In the genomic region with DNA sequence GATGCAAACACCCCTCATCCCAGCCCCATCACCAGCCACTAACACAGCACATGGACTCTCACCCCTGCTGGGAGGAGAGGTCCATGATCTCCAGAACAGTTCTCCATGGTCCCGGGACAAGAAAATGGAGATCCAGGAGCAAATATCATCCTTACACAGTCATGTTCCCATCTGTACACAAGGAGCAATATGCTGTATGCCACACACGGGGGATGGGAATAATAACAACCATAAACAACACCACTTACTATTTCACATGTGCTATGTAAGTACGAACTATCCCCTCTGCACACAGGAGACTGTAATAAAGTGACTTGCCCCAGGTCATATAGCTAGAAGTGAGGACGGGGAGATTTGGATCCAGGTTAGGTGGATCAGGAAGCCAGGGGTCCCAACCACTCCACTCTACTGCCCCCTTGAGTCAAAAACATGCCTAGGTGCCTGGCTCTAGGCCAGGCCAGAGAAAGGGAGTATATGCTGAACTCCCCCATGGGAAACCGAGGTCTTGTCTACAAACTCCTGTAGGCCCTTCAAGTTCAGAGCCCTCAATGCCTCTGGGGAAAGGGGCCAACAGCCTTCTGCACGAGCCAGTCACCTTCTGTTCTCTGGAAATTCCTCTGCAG, we compare ENCODE assay signal across 8 cellular contexts. TPM values are rescaled to one million over a fixed set of nuclear protein-coding genes. Genes with fewer than 3 reads are reported as not detected.
DNase-seq lines count a peak whose midpoint lies in the region; ATAC-seq, FAIRE-seq and TF ChIP-seq lines count a peak whose summit lies in the region.

No MANE protein-coding gene starts in this region.

- no peaks in the 10 kb centered on the region for H3K36me3 Mint-ChIP-seq in CD4-positive, alpha-beta T cell (ENCODE audit: low read depth)

- POLR2A ChIA-PET in CD4-positive, alpha-beta T cell (lab: Charles Lee), result interaction anchor here (0.9 kb wide), 1 partner anchor 16 kb away, joined by 3 read pairs; no protein-coding TSS in a partner anchor

- no peak for ATAC-seq in CD4-positive, alpha-beta T cell (ENCODE audit: poor library complexity)
- peak in 3 of 4 donors; percentile 59 to 80 (median 62) for ATAC-seq in pancreas

- H3K27ac Mint-ChIP-seq in CD4-positive, alpha-beta T cell, result no peak overlapping the region

- H3K4me3 ChIP-seq in SJCRH30 (no peak overlapping the region), esophagus muscularis mucosa (no peak overlapping the region), pancreas (no peak overlapping the region)

- no peaks in the 10 kb centered on the region for H3K36me3 ChIP-seq in SJCRH30
- H3K36me3 ChIP-seq in esophagus muscularis mucosa, result no peaks in the 10 kb centered on the region
- no peaks in the 10 kb centered on the region for H3K36me3 ChIP-seq in pancreas

- H3K9me3 ChIP-seq in CD4-positive, alpha-beta T cell (ENCODE audit: control insufficient read depth, low read length), result no peaks in the 10 kb centered on the region
- H3K9me3 ChIP-seq in SJCRH30 (replicated peaks) (no peaks in the 10 kb centered on the region), esophagus muscularis mucosa (no peaks in the 10 kb centered on the region), pancreas (no peaks in the 10 kb centered on the region)

- peak in 1 of 10 experiments; percentile 7 for DNase-seq in CD4-positive, alpha-beta T cell
- peak; percentile 31 for DNase-seq in H54 (ENCODE audit: insufficient read length, low spot score)
- DNase-seq in SJCRH30, result peak; percentile 47 to 70
- DNase-seq in esophagus muscularis mucosa (ENCODE audit: extremely low spot score), result no peak
- peak in 4 of 6 donors; percentile 11 to 69 (median 48) for DNase-seq in pancreas
- DNase-seq in cerebellum (ENCODE audit: low spot score), result no peak
- DNase-seq in midbrain (lab: John Stamatoyannopoulos, UW), result no peak
- no peak for DNase-seq in activated naive CD4-positive, alpha-beta T cell treated with Interleukin-2 at 50 U/mL for 16 hours

- peak; percentile 24 for TF ChIP-seq CTCF in CD4-positive, alpha-beta T cell (IDR thresholded peaks at IDR 0.05)
- TF ChIP-seq CTCF in esophagus muscularis mucosa (IDR thresholded peaks at IDR 0.05), result peak; percentile 19 to 48 (median 20)
- TF ChIP-seq CTCF in pancreas (IDR thresholded peaks at IDR 0.05), result peak in 2 of 4 donors; percentile 10 to 30

- TF ChIP-seq POLR2A in H54 (IDR thresholded peaks at IDR 0.05; ENCODE audit: low read depth, low read length), result no peak
- TF ChIP-seq POLR2A in esophagus muscularis mucosa (IDR thresholded peaks at IDR 0.05; ENCODE audit: low read depth), result no peak

- no peaks in the 10 kb centered on the region for H3K27me3 ChIP-seq in CD4-positive, alpha-beta T cell (ENCODE audit: control insufficient read depth, insufficient read depth, low read length)
- H3K27me3 ChIP-seq in SJCRH30 (no peaks in the 10 kb centered on the region), esophagus muscularis mucosa (no peaks in the 10 kb centered on the region), pancreas (no peaks in the 10 kb centered on the region)

- no peaks in the 10 kb centered on the region for H3K27me3 Mint-ChIP-seq in CD4-positive, alpha-beta T cell

- 71% methylated on average over 6 of the region's 6 CpGs for WGBS in esophagus muscularis mucosa
- 65 to 74% methylated on average over 6 of the region's 6 CpGs for WGBS in pancreas, 2 donors

- CTCF ChIA-PET in CD4-positive, alpha-beta T cell (lab: Charles Lee), result interaction anchor here (1.0 kb wide), 1 partner anchor 75 kb away, joined by 3 read pairs; no protein-coding TSS in a partner anchor

- H3K4me1 Mint-ChIP-seq in CD4-positive, alpha-beta T cell (ENCODE audit: low read depth), result no peaks in the 10 kb centered on the region

- FAIRE-seq in H54 (lab: Jason Lieb, UNC), result peak; percentile 15
- no peak for FAIRE-seq in pancreas (lab: Jason Lieb, UNC)

- intact Hi-C loops in CD4-positive, alpha-beta T cell (cut with DNase I, micrococcal nuclease), result no loop called here
- intact Hi-C loops in esophagus muscularis mucosa (cut with DNase I), result no loop called here
- intact Hi-C loops in pancreas (cut with DNase I), result no loop called here

- H3K4me1 ChIP-seq in SJCRH30, result no peaks in the 10 kb centered on the region
- H3K4me1 ChIP-seq in esophagus muscularis mucosa, result peaks cover 0 to 17% (median 5%) of the 10 kb centered on the region in 4 donors
- peaks cover 0 to 6% (median 0%) of the 10 kb centered on the region in 3 donors for H3K4me1 ChIP-seq in pancreas

- no peak overlapping the region for H3K4me3 Mint-ChIP-seq in CD4-positive, alpha-beta T cell

- no peaks in the 10 kb centered on the region for H3K9me3 Mint-ChIP-seq in CD4-positive, alpha-beta T cell

- TF ChIP-seq EP300 in esophagus muscularis mucosa (IDR thresholded peaks at IDR 0.05), result no peak

- H3K27ac ChIP-seq in CD4-positive, alpha-beta T cell (ENCODE audit: low read depth, low read length), result no peak overlapping the region
- H3K27ac ChIP-seq in SJCRH30 (no peak overlapping the region), esophagus muscularis mucosa (replicated peaks in 1 of 4) (no peak overlapping the region), pancreas (no peak overlapping the region)

RNA-seq across cellular contexts. Expression of gene LRRC20, which starts 34.1 kb away (rescaled TPM):
- 1 to 10 TPM; 1.6 to 1.8 TPM for total RNA-seq in CD4-positive, alpha-beta T cell
- 4.3 and 5.2 TPM in 2 replicates for total RNA-seq in SJCRH30 (2014; rRNA removed; shearing (Covaris generic))
- total RNA-seq in esophagus muscularis mucosa, result 10 to 100 TPM in 3 of 4 donors, 1 to 10 TPM in 1; 6.6 to 17.0 (median 13.4) TPM
- 1 to 10 TPM; 1.3 to 3.7 (median 2.1) TPM for total RNA-seq in pancreas
- 1 to 10 TPM; 1.7 to 4.3 TPM for polyA plus RNA-seq in pancreas
- 9.5 TPM for total RNA-seq in cerebellum

RNA-seq across cellular contexts. Expression of gene EIF4EBP2, which starts 55.6 kb away (rescaled TPM):
- total RNA-seq in CD4-positive, alpha-beta T cell, result 10 to 100 TPM; 21.4 to 22.6 TPM
- total RNA-seq in SJCRH30 (2014; rRNA removed; shearing (Covaris generic)), result 51.0 and 52.8 TPM in 2 replicates
- 10 to 100 TPM; 73.6 to 99.9 (median 78.4) TPM for total RNA-seq in esophagus muscularis mucosa
- total RNA-seq in pancreas, result 10 to 100 TPM; 28.7 to 43.5 (median 35.1) TPM
- polyA plus RNA-seq in pancreas, result 10 to 100 TPM; 12.5 to 16.0 TPM
- 63.2 TPM for total RNA-seq in cerebellum

Comparison
In these comparisons a context has a peak if more than half of its experiments do, and no peak if none do; other contexts are left out.
1. DNase-seq: peak in H54 (single experiment), SJCRH30 (2 of 2) and pancreas (4 of 6); none in esophagus muscularis mucosa (single experiment), cerebellum (single experiment), midbrain (single experiment) and activated naive CD4-positive, alpha-beta T cell treated with Interleukin-2 at 50 U/mL for 16 hours (single experiment).